ENCODE assay signal across 9 cellular contexts in the genomic region with DNA sequence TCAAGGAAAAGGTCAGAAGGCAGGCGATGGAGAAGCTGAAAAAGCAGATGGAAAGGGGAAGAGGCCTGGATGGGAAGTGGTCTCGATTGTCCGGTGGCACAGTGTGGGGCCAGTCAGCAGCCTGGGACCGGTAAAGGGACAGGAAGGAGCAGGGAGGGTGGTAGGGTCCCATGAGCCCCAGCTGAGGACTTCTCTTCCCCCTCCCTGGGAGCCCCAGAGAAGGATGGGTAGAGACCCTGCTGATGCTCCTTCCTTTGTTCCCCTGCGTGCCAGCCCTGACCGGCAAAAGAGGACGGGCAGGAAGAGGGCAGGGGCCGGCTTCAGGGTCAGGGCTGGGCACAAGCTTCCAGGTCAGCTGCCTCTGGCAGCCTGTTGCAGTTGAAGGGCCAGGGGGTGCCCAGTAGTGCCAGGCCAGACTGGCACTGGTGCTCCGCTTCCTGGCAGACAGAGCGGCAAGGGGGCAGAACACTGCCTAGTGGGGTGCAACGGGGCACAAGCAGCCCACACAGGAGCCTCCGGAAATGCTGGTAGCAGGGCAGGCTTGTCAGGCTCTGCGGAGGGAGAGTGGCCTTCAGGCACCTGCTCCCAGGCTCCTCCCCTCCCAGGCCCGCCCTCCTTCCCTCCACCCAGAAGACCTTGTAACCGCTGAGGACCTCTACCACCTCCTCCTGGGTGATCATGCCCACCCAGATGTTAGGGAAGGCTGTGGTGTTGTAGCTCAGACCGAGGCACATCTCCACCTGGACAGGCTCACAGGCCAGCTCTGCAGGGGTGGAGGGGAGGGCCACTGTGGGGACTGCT. TPM values are rescaled to one million over a fixed set of nuclear protein-coding genes. Genes with fewer than 3 reads are reported as not detected.
DNase-seq lines count a peak whose midpoint lies in the region; ATAC-seq and TF ChIP-seq lines count a peak whose summit lies in the region.
"Had no signal": no experiment of that assay in that cellular context is flagged by ENCODE, and none has a peak within 500 bp of the region (broad histone marks: within the 10 kb centered on the region; RNA-seq: fewer than 3 reads in every experiment).

No MANE protein-coding gene starts in this region.

- H3K27me3 ChIP-seq in prostate gland (replicated peaks; ENCODE audit: insufficient read depth): no peaks in the 10 kb centered on the region

- intact Hi-C loops in prostate gland (cut with DNase I): no loop called here

- DNase-seq in epidermal melanocyte (ENCODE audit: insufficient read length, low spot score): peak; percentile 13
- DNase-seq in prostate gland (ENCODE audit: low spot score): no peak
- DNase-seq in KG1 (lab: John Stamatoyannopoulos, UW): no peak
- DNase-seq in G401 (ENCODE audit: low spot score): no peak
- DNase-seq: DMS53, NCI-H1417 treated with DMSO at 0.1 percent for 48 hours had no signal

- POLR2A ChIA-PET in HEK293 (lab: Yijun Ruan, JAX): interaction anchor here (1.2 kb wide), 1 partner anchor 20 kb away, joined by 5 read pairs; no protein-coding TSS in a partner anchor

- WGBS in prostate gland: 68% methylated on average over 13 of the region's 16 CpGs

- H3K4me1 ChIP-seq in HEK293 (ENCODE audit: control insufficient read depth, insufficient read depth, low read length): no peaks in the 10 kb centered on the region; the same call in 1 of the 2 replicates
- peaks cover 9% of the 10 kb centered on the region for H3K4me1 ChIP-seq in prostate gland (replicated peaks)

- H3K27ac ChIP-seq in HEK293 (ENCODE audit: extremely low read depth, low read depth, low read length) (no peak overlapping the region), prostate gland (peak overlapping the region; percentile 69 to 78)

- no peak for TF ChIP-seq POLR2A in prostate gland (IDR thresholded peaks at IDR 0.05)

- no peak for TF ChIP-seq CTCF in HEK293 (tag by site-specific recombination; IDR thresholded peaks at IDR 0.05)
- TF ChIP-seq CTCF in prostate gland (IDR thresholded peaks at IDR 0.05): no peak

- CTCF ChIA-PET in HEK293 (lab: Yijun Ruan, JAX): interaction anchor here (0.5 to 5.4 kb wide), 11 partner anchors 6 to 361 kb away, joined by 3 to 151 read pairs (median 4); partner anchors contain the start of genes MCAM, MFRP and USP2

- ATAC-seq in HG03039 (IDR thresholded peaks at IDR 0.05; ENCODE audit: unreplicated experiment): no peak

- H3K9me3 ChIP-seq in HEK293 (ENCODE audit: control insufficient read depth, insufficient read depth, low read depth, low read length) (no peaks in the 10 kb centered on the region), prostate gland (no peaks in the 10 kb centered on the region)

- no peak overlapping the region for H3K4me3 ChIP-seq in HEK293 (ENCODE audit: low read depth, low read length)
- no peak overlapping the region for H3K4me3 ChIP-seq in prostate gland

- H3K36me3 ChIP-seq in HEK293 (ENCODE audit: control insufficient read depth in 2 of 2, insufficient read depth in 1 of 2, low read length in 2 of 2) (peaks cover 0 to 8% of the 10 kb centered on the region in 2 experiments; a peak in 1 of 3 replicates), prostate gland (no peaks in the 10 kb centered on the region)

- in situ Hi-C loops in G401 (cut with HindIII; ENCODE audit: low sequenced_read_pairs): no loop called here

TF ChIP-seq in HEK293, 187 proteins besides CTCF, POLR2A, EP300 and RAD21:
- TF ChIP-seq ZNF274 (IDR thresholded peaks at IDR 0.05; ENCODE audit: low read length): no peak
- TF ChIP-seq ZNF274 (tag by site-specific recombination; IDR thresholded peaks at IDR 0.05; ENCODE audit: borderline replicate concordance): no peak
- TF ChIP-seq BCL11A (tag by site-specific recombination; IDR thresholded peaks at IDR 0.05; ENCODE audit: low read depth): no peak
- no peak for TF ChIP-seq ZNF48 (tag by site-specific recombination; IDR thresholded peaks at IDR 0.05)
- TF ChIP-seq, protein P1, sequence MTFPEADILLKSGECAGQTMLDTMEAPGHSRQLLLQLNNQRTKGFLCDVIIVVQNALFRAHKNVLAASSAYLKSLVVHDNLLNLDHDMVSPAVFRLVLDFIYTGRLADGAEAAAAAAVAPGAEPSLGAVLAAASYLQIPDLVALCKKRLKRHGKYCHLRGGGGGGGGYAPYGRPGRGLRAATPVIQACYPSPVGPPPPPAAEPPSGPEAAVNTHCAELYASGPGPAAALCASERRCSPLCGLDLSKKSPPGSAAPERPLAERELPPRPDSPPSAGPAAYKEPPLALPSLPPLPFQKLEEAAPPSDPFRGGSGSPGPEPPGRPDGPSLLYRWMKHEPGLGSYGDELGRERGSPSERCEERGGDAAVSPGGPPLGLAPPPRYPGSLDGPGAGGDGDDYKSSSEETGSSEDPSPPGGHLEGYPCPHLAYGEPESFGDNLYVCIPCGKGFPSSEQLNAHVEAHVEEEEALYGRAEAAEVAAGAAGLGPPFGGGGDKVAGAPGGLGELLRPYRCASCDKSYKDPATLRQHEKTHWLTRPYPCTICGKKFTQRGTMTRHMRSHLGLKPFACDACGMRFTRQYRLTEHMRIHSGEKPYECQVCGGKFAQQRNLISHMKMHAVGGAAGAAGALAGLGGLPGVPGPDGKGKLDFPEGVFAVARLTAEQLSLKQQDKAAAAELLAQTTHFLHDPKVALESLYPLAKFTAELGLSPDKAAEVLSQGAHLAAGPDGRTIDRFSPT (tag by site-specific recombination; IDR thresholded peaks at IDR 0.05): 0 out of 2 replicates have a peak, but pooled peaks have one; percentile 17
- TF ChIP-seq ZNF133 (tag by site-specific recombination; IDR thresholded peaks at IDR 0.05): no peak

RNA-seq across cellular contexts. Expression of gene C1QTNF5, which starts 0.7 kb away (rescaled TPM):
- total RNA-seq in prostate gland: 10 to 100 TPM; 15.3 to 20.2 TPM
- 0.17 and 1.0 TPM in 2 replicates for total RNA-seq in G401 (2014; rRNA removed; shearing (Covaris generic))

RNA-seq across cellular contexts. Expression of gene MFRP, which starts 5.1 kb away (rescaled TPM):
- total RNA-seq in prostate gland: not detected
- total RNA-seq in G401 (2014; rRNA removed; shearing (Covaris generic)): 0.25 and 7.3 TPM in 2 replicates
- total RNA-seq: omental fat pad had no signal

RNA-seq across cellular contexts. Expression of gene RNF26, which starts 7.1 kb away (rescaled TPM):
- 10 to 100 TPM; 17.6 to 34.2 TPM for total RNA-seq in prostate gland
- total RNA-seq in G401 (2014; rRNA removed; shearing (Covaris generic)): 19.3 and 19.9 TPM in 2 replicates

RNA-seq across cellular contexts. Expression of gene MCAM, which starts 24.5 kb away (rescaled TPM):
- total RNA-seq in prostate gland: 100 to 1,000 TPM; 156 to 292 TPM
- total RNA-seq in G401 (2014; rRNA removed; shearing (Covaris generic)): 77.2 and 90.3 TPM in 2 replicates

RNA-seq across cellular contexts. Expression of gene USP2, which starts 40.1 kb away (rescaled TPM):
- 10 to 100 TPM in 1 of 2 donors, 1 to 10 TPM in 1; 2.3 to 10.8 TPM for total RNA-seq in prostate gland
- total RNA-seq in G401 (2014; rRNA removed; shearing (Covaris generic)): 0.75 and 1.8 TPM in 2 replicates
